In the genomic region with DNA sequence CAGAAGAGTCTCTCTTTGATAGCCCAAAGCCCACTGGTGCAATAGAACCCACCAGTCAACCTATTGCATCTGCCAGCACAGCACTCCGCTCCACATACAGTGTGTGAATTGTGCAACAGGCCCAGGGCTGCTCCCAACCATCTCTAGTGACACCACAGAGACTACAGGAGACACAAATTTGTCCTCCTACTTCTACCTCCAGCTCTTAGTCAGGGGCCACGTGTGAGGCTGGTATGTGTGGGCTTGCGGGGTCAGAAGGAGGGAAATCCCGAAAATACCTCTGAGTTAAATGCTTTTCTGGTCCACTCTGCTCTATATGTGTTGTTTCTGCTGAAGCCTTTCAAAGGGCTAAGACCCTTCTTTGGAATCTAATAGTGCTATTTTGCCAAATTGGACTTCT, we compare ENCODE assay signal across 1 cellular context.
TF ChIP-seq lines count a peak whose summit lies in the region.

No MANE protein-coding gene starts in this region.

TF ChIP-seq in HepG2, 621 proteins besides CTCF, POLR2A, EP300 and RAD21:
- TF ChIP-seq SPEN (CRISPR knock-in tag; IDR thresholded peaks at IDR 0.05; ENCODE audit: low read depth) (no peak), ZFP82 (CRISPR knock-in tag; IDR thresholded peaks at IDR 0.05; ENCODE audit: borderline replicate concordance) (no peak), CEBPB (IDR thresholded peaks at IDR 0.05; ENCODE audit: borderline replicate concordance, low read depth, low read length) (peak; percentile 40; the same call in 1 of the 2 replicates)
